ENCODE assay signal across 8 cellular contexts in the genomic region with DNA sequence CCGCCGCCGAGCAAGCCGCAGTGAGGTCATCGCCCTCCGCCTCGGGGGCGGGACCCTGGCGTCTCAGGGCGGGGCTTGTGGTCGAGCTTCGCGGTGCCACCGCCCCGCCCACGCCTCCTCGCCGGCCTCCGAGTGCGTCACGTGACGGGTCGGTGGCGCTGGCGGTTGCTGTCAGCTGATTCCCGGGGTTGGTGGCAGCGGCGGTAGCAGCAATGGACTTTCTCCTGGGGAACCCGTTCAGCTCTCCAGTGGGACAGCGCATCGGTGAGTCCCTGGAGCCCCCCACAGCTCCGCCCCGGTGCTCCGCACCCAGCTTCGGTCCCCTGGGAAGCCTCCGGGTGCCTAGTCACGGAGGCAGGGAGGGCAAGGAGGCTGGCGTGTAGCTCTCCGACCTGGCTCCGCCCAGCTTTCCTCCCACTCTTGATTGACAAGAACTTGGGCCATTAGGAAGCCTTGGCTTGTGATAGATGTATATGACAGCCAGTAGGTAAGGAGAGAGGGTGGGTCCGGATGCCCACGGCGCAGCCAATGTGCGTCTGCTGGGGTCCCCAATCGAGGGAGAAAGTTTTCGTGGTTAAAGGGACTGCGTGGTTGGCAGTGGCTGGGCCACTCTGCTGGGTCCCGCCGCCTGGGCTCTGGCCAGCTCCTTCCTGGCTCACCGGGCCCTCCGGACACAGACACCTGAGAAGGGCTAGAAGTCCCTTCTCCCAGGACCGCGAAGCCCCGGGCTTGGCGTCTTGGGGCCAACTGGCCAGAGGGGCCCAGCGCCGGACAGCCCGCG. TPM values are rescaled to one million over a fixed set of nuclear protein-coding genes. Genes with fewer than 3 reads are reported as not detected.
DNase-seq lines count a peak whose midpoint lies in the region; ATAC-seq and TF ChIP-seq lines count a peak whose summit lies in the region.

A gene (plus strand): TSS at position 178 of the 781 bp plus-strand sequence. CDS start 35 bp downstream, at position 213.

- peaks cover 36% of the 10 kb centered on the region for H3K4me1 Mint-ChIP-seq in activated CD4-positive, alpha-beta T cell treated with anti-CD3 and anti-CD28 coated beads for 36 hours

- no peaks in the 10 kb centered on the region for H3K36me3 ChIP-seq in kidney epithelial cell (ENCODE audit: control insufficient read depth, insufficient read depth, low read length)

- H3K27me3 ChIP-seq in kidney epithelial cell (ENCODE audit: control insufficient read depth, insufficient read depth, low read length) = no peaks in the 10 kb centered on the region

- H3K27me3 Mint-ChIP-seq in activated CD4-positive, alpha-beta T cell treated with anti-CD3 and anti-CD28 coated beads for 36 hours = no peaks in the 10 kb centered on the region

- POLR2A ChIA-PET in activated CD4-positive, alpha-beta T cell treated with anti-CD3 and anti-CD28 coated beads for 36 hours (lab: Charles Lee) = interaction anchor here (0.6 to 1.2 kb wide), 5 partner anchors 10 to 42 kb away, joined by 3 to 7 read pairs (median 3); no protein-coding TSS in a partner anchor

- intact Hi-C loops in activated CD4-positive, alpha-beta T cell treated with anti-CD3 and anti-CD28 coated beads for 36 hours (cut with DNase I, micrococcal nuclease) = loop anchor here (1.0 to 10.0 kb wide), 12 partner anchors 13 to 1205 kb away; a partner anchor contains a TSS

- TF ChIP-seq CTCF in choroid plexus epithelial cell (conservative IDR thresholded peaks at IDR 0.05; ENCODE audit: low read depth, low read length) = no peak
- TF ChIP-seq CTCF in kidney epithelial cell (IDR thresholded peaks at IDR 0.05; ENCODE audit: insufficient read depth, low read length, poor library complexity, severe bottlenecking) = no peak

- H3K4me3 ChIP-seq in choroid plexus epithelial cell (ENCODE audit: low read depth, low read length) = peak within 1 kb of the TSS; percentile 90
- peak within 1 kb of the TSS; percentile 81 for H3K4me3 ChIP-seq in kidney epithelial cell (ENCODE audit: low read depth, low read length)

- H3K4me3 Mint-ChIP-seq in activated CD4-positive, alpha-beta T cell treated with anti-CD3 and anti-CD28 coated beads for 36 hours = peak within 1 kb of the TSS; percentile 83

- H3K27ac Mint-ChIP-seq in activated CD4-positive, alpha-beta T cell treated with anti-CD3 and anti-CD28 coated beads for 36 hours = peak within 1 kb of the TSS; percentile 84

- DNase-seq in AML-193 (lab: John Stamatoyannopoulos, UW) = peak; percentile 91 to 94
- DNase-seq in GM19238 (ENCODE audit: insufficient read length, low spot score) = peak; percentile 89
- peak; percentile 95 to 99 for DNase-seq in NCI-H524 (lab: John Stamatoyannopoulos, UW)
- peak; percentile 97 for DNase-seq in activated CD4-positive, alpha-beta T cell treated with anti-CD3 and anti-CD28 coated beads for 36 hours
- peak; percentile 100 for DNase-seq in choroid plexus epithelial cell (ENCODE audit: low read depth)
- peak; percentile 82 for DNase-seq in kidney epithelial cell (ENCODE audit: low read depth)
- peak; percentile 92 to 98 for DNase-seq in stimulated activated CD4-positive, alpha-beta T cell treated with anti-CD3 and anti-CD28 coated beads, Interleukin-15, amount 100 ng/mL, for 48 hours (ENCODE audit: low read depth in 2 of 2)

- H3K9me3 Mint-ChIP-seq in activated CD4-positive, alpha-beta T cell treated with anti-CD3 and anti-CD28 coated beads for 36 hours (ENCODE audit: low read depth) = no peaks in the 10 kb centered on the region

- ATAC-seq in HG03442 (IDR thresholded peaks at IDR 0.05; ENCODE audit: unreplicated experiment) = peak; percentile 95
- ATAC-seq in activated CD4-positive, alpha-beta T cell treated with anti-CD3 and anti-CD28 coated beads for 36 hours = peak; percentile 97

- H3K36me3 Mint-ChIP-seq in activated CD4-positive, alpha-beta T cell treated with anti-CD3 and anti-CD28 coated beads for 36 hours (ENCODE audit: low read depth) = peaks cover 5% of the 10 kb centered on the region

- CTCF ChIA-PET in activated CD4-positive, alpha-beta T cell treated with anti-CD3 and anti-CD28 coated beads for 36 hours (lab: Charles Lee) = interaction anchor here (0.7 to 1.4 kb wide), 6 partner anchors 10 to 253 kb away, joined by 3 to 6 read pairs (median 3); a partner anchor contains a TSS

RNA-seq across cellular contexts. Expression of the gene that starts here (rescaled TPM):
- total RNA-seq in activated CD4-positive, alpha-beta T cell treated with anti-CD3 and anti-CD28 coated beads for 36 hours = 10 to 100 TPM; 23.7 to 29.5 TPM
- 49.2 and 61.5 TPM in 2 replicates for total RNA-seq in kidney epithelial cell

Comparison
In these comparisons a context has a peak if more than half of its experiments do, and no peak if none do; other contexts are left out.
1. Peak in every context shown above with its lines: DNase-seq, ATAC-seq and H3K4me3 ChIP-seq.